Comparison of ENCODE assay signal across 8 cellular contexts in genomic region chr10:74176380-74177139, GRCh38. TPM values are rescaled to one million over a fixed set of nuclear protein-coding genes. Genes with fewer than 3 reads are reported as not detected.
A peak's percentile ranks its signal among the peaks of the same experiment; 100 is the strongest.
DNase-seq lines count a peak whose midpoint lies in the region; ATAC-seq, FAIRE-seq and TF ChIP-seq lines count a peak whose summit lies in the region.

No MANE protein-coding gene starts in this region.

- H3K27ac Mint-ChIP-seq in natural killer cell treated with Interleukin-12 subunit alpha and Interleukin-12 subunit beta and Interleukin-15 and Interleukin-18, amount 100 ng/mL, for 72 hours, result peak overlapping the region; percentile 93 to 94

- TF ChIP-seq CTCF in RWPE1 (conservative IDR thresholded peaks at IDR 0.05; ENCODE audit: low read depth) (no peak), fibroblast of pulmonary artery (IDR thresholded peaks at IDR 0.05; ENCODE audit: low read length, missing control alignments) (no peak)

- peak overlapping the region; percentile 95 for H3K27ac ChIP-seq in RWPE1

- H3K4me3 ChIP-seq in fibroblast of pulmonary artery (replicated peaks; ENCODE audit: low read depth, low read length), result peak overlapping the region; percentile 91

- no peaks in the 10 kb centered on the region for H3K9me3 Mint-ChIP-seq in natural killer cell treated with Interleukin-12 subunit alpha and Interleukin-12 subunit beta and Interleukin-15 and Interleukin-18, amount 100 ng/mL, for 72 hours

- H3K36me3 Mint-ChIP-seq in natural killer cell treated with Interleukin-12 subunit alpha and Interleukin-12 subunit beta and Interleukin-15 and Interleukin-18, amount 100 ng/mL, for 72 hours, result no peaks in the 10 kb centered on the region

- FAIRE-seq in H54 (lab: Jason Lieb, UNC), result peak; percentile 93

- POLR2A ChIA-PET in RWPE1 (lab: Yijun Ruan, JAX; ENCODE audit: low non-redundant PET), result interaction anchor here (0.6 to 1.4 kb wide), 6 partner anchors 13 to 67 kb away, joined by 3 to 11 read pairs (median 6); partner anchors contain the start of genes ADK and AP3M1

- ATAC-seq in natural killer cell treated with Interleukin-12 subunit alpha and Interleukin-12 subunit beta and Interleukin-15 and Interleukin-18, amount 100 ng/mL, for 72 hours, result peak; percentile 98 to 99

- peak; percentile 97 for DNase-seq in ELF-1 (ENCODE audit: low read depth, low spot score)
- peak; percentile 92 for DNase-seq in H54 (ENCODE audit: insufficient read length, low spot score)
- DNase-seq in LoVo (ENCODE audit: low spot score), result peak; percentile 97
- DNase-seq in RWPE1 (ENCODE audit: low spot score), result peak; percentile 95
- DNase-seq in activated T-helper 9 cell treated with anti-CD3 and anti-CD28 coated beads, Interleukin-2, amount 50 U/mL, for 16 hours (ENCODE audit: low read depth), result peak; percentile 97
- DNase-seq in fibroblast of pulmonary artery (ENCODE audit: low read depth), result peak; percentile 94
- DNase-seq in natural killer cell treated with Interleukin-12 subunit alpha and Interleukin-12 subunit beta and Interleukin-15 and Interleukin-18, amount 100 ng/mL, for 72 hours (ENCODE audit: low spot score), result peak; percentile 96
- DNase-seq in stimulated activated naive CD4-positive, alpha-beta T cell treated with Interleukin-2 at 50 U/mL for 16 hours (lab: John Stamatoyannopoulos, UW), result peak; percentile 97

- peak; percentile 89 for TF ChIP-seq POLR2A in H54 (IDR thresholded peaks at IDR 0.05; ENCODE audit: low read depth, low read length)

- CTCF ChIA-PET in RWPE1 (lab: Yijun Ruan, JAX), result interaction anchor here (0.5 to 0.7 kb wide), 2 partner anchors 370 to 455 kb away, joined by 3 to 4 read pairs; no protein-coding TSS in a partner anchor

- H3K4me3 Mint-ChIP-seq in natural killer cell treated with Interleukin-12 subunit alpha and Interleukin-12 subunit beta and Interleukin-15 and Interleukin-18, amount 100 ng/mL, for 72 hours, result peak overlapping the region; percentile 88

- no peaks in the 10 kb centered on the region for H3K27me3 Mint-ChIP-seq in natural killer cell treated with Interleukin-12 subunit alpha and Interleukin-12 subunit beta and Interleukin-15 and Interleukin-18, amount 100 ng/mL, for 72 hours

- peaks cover 22 to 31% of the 10 kb centered on the region in 2 donors for H3K4me1 Mint-ChIP-seq in natural killer cell treated with Interleukin-12 subunit alpha and Interleukin-12 subunit beta and Interleukin-15 and Interleukin-18, amount 100 ng/mL, for 72 hours (ENCODE audit: low read depth in 2 of 2)

RNA-seq across cellular contexts. Expression of gene ADK, which starts 25.5 kb away (rescaled TPM):
- 10 to 100 TPM; 18.9 to 49.5 TPM for total RNA-seq in natural killer cell treated with Interleukin-12 subunit alpha and Interleukin-12 subunit beta and Interleukin-15 and Interleukin-18, amount 100 ng/mL, for 72 hours

RNA-seq across cellular contexts. Expression of gene AP3M1, which starts 25.9 kb away (rescaled TPM):
- 10 to 100 TPM; 53.3 to 60.7 TPM for total RNA-seq in natural killer cell treated with Interleukin-12 subunit alpha and Interleukin-12 subunit beta and Interleukin-15 and Interleukin-18, amount 100 ng/mL, for 72 hours

Comparison
In these comparisons a context has a peak if more than half of its experiments do, and no peak if none do; other contexts are left out.
1. Peak in every context shown above with its lines: DNase-seq, ATAC-seq, H3K4me3 ChIP-seq and H3K27ac ChIP-seq.